ENCODE assay signal across 23 cellular contexts in the genomic region with DNA sequence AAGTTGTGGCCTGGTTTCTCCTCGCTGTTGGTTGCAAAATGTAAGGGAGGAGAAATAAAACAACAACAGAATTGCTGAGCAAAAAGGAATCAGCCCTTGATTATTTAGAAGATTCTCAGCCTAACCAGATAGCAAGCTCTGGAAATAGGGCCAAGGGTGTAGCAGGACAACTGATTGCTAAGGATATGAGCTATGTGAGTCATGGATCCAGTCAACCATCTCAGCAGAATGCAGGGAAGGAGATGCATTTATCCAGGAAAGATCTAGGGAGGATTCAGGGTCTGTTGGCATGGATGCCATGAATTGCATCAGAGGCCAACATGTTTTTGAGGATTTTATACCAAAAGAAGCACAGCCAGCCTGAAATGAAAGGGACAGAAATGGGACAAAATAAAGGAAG.
"Had no signal": no experiment of that assay in that cellular context is flagged by ENCODE, and none has a peak within 500 bp of the region (broad histone marks: within the 10 kb centered on the region; RNA-seq: fewer than 3 reads in every experiment).

No MANE protein-coding gene starts in this region.

- ATAC-seq: activated T-cell treated with anti-CD3 and anti-CD28 coated beads, Interleukin-2, amount 50 U/mL, for 4 hours; Panc1; T-cell had no signal

- DNase-seq: activated CD4-positive, alpha-beta memory T cell treated with anti-CD3 and anti-CD28 coated beads for 36 hours; activated CD4-positive, alpha-beta T cell treated with anti-CD3 and anti-CD28 coated beads, Interleukin-2, amount 10 ng/mL, durations not matched to agents 7 days and 5 days; activated CD4-positive, CD25-positive, alpha-beta regulatory T cell; activated CD8-positive, alpha-beta memory T cell treated with anti-CD3 and anti-CD28 coated beads for 24 hours; activated gamma-delta T cell; activated naive CD4-positive, alpha-beta T cell treated with anti-CD3 and anti-CD28 coated beads for 36 hours; activated T-cell treated with anti-CD3 and anti-CD28 coated beads, Interleukin-2, amount 50 U/mL, for 4 hours; brain microvascular endothelial cell; MG63; MV-4-11; NCI-H1092 treated with DMSO at 0.1 percent for 48 hours; NCI-H1436; NCI-H187; NCI-H2081; NCI-H510A treated with DMSO at 0.1 percent for 48 hours; NCI-H69; NK-92 treated with Interleukin-12 subunit alpha and Interleukin-12 subunit beta, amount 100 ng/mL, for 24 hours; OCI-M1; SHP77 treated with DMSO at 0.1 percent for 48 hours; T-cell; T-helper 2 cell; T1000 had no signal
